9 cellular contexts compared by ENCODE assay signal in the genomic region with DNA sequence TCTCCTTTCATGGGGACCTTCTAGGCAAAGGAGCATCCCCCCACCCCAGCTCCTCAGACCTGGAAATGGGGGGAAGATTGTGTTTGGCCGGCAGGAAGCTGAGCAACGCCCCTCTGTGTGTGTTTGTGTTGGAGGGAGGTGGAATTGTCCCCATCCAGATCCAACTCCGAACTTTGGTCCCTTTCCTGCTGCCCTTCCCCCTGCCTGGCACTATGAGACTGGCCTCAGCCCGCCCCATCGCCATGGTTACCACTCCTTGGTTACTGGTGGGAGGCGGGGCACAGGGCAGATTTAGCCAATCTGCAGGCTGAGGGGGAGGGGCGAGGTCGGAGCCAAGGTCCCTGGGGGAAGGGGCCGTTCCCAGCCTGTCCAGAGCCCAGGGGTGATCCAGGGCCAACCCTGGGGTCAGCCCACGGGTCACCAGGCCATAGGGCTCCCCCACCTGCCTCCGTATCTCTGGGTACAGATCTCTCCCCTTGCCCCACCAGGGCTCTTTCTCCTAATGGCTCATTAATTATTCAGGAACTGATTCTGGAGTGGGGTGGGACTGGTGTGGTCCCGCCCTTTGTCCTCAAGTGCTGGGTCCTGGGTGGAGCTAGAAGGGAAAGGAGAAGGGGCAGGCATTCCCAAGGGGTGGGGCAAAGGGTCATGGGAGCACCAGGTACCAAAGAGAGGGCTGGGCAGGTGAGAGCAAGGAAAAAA. TPM values are rescaled to one million over a fixed set of nuclear protein-coding genes. Genes with fewer than 3 reads are reported as not detected.
DNase-seq lines count a peak whose midpoint lies in the region; ATAC-seq lines count a peak whose summit lies in the region.
"Had no signal": no experiment of that assay in that cellular context is flagged by ENCODE, and none has a peak within 500 bp of the region (broad histone marks: within the 10 kb centered on the region; RNA-seq: fewer than 3 reads in every experiment).

No MANE protein-coding gene starts in this region.

- POLR2A ChIA-PET in T-cell (lab: Charles Lee), result no interaction called here

- no peaks in the 10 kb centered on the region for H3K9me3 ChIP-seq in SK-N-MC (ENCODE audit: low read depth, low read length)

- H3K4me1 Mint-ChIP-seq in T-cell, result peaks cover 5 to 7% (median 6%) of the 10 kb centered on the region in 3 donors

- ATAC-seq in T-cell (replicated peaks in 1 of 4), result no peak
- ATAC-seq in GM21423 (IDR thresholded peaks at IDR 0.05; ENCODE audit: unreplicated experiment), result no peak

- H3K27ac ChIP-seq in SK-N-MC (no peak overlapping the region), temporal lobe (ENCODE audit: low read depth, low read length) (peak overlapping the region; percentile 96)

- DNase-seq in NCI-H345 (lab: John Stamatoyannopoulos, UW) (peak; percentile 21), NCI-H345 treated with DMSO at 0.1 percent for 48 hours (lab: John Stamatoyannopoulos, UW; ENCODE audit: unreplicated experiment) (no peak), SK-N-MC (ENCODE audit: low read depth, low spot score) (no peak), inferior parietal cortex (ENCODE audit: extremely low spot score) (peak; percentile 67), T-cell (no peak), epidermal melanocyte (ENCODE audit: insufficient read length, low spot score) (no peak)

- H3K4me3 ChIP-seq in SK-N-MC, result peak overlapping the region; percentile 49

- no peaks in the 10 kb centered on the region for H3K9me3 Mint-ChIP-seq in T-cell

- no peak overlapping the region for H3K9ac ChIP-seq in SK-N-MC (ENCODE audit: insufficient read length)

- no peak overlapping the region for H3K4me3 Mint-ChIP-seq in T-cell
- H3K4me3 Mint-ChIP-seq: memory B cell had no signal

- peaks cover 8 to 19% of the 10 kb centered on the region in 2 donors for H3K27me3 Mint-ChIP-seq in T-cell

- CTCF ChIA-PET in T-cell (lab: Charles Lee), result no interaction called here

- H3K27ac Mint-ChIP-seq in T-cell, result no peak overlapping the region
- H3K27ac Mint-ChIP-seq: memory B cell had no signal

- H3K36me3 ChIP-seq in SK-N-MC (ENCODE audit: insufficient read depth, low read length), result peaks cover 19% of the 10 kb centered on the region

- H3K36me3 Mint-ChIP-seq in T-cell, result no peaks in the 10 kb centered on the region
- H3K36me3 Mint-ChIP-seq: memory B cell had no signal

RNA-seq across cellular contexts. Expression of a gene that starts 15.2 kb away (rescaled TPM):
- total RNA-seq in temporal lobe (60.7 TPM), T-cell (1 to 10 TPM in 3 of 5 donors, under 1 TPM in 2; 0.07 to 2.6 (median 1.9) TPM)

Comparison
In these comparisons a context has a peak if more than half of its experiments do, and no peak if none do; other contexts are left out.
1. DNase-seq: peak in NCI-H345 (single experiment) and inferior parietal cortex (single experiment); none in NCI-H345 treated with DMSO at 0.1 percent for 48 hours (single experiment), SK-N-MC (single experiment), T-cell (0 of 34) and epidermal melanocyte (single experiment).
2. RNA of a gene that starts 15.2 kb away (total RNA-seq): 60.7 TPM in temporal lobe (single experiment); 0.07 to 2.6 TPM in T-cell; every median in the first group is over 10 times any median in the second.